In genomic region chr6:25992413-25993037, GRCh38 we compare ENCODE assay signal across 8 cellular contexts. TPM values are rescaled to one million over a fixed set of nuclear protein-coding genes. Genes with fewer than 3 reads are reported as not detected.
A peak's percentile ranks its signal among the peaks of the same experiment; 100 is the strongest.
DNase-seq lines count a peak whose midpoint lies in the region; ATAC-seq, FAIRE-seq and TF ChIP-seq lines count a peak whose summit lies in the region.

No MANE protein-coding gene starts in this region.

- H3K4me3 ChIP-seq in WI38 (ENCODE audit: low read depth, low read length) (peak overlapping the region; percentile 62), bronchial epithelial cell (ENCODE audit: low read depth, low read length) (peak overlapping the region; percentile 52), spleen (peak overlapping the region; percentile 34 to 75 (median 46))

- TF ChIP-seq POLR2A in spleen (IDR thresholded peaks at IDR 0.05): peak; percentile 42 to 62 (median 62)

- H3K36me3 ChIP-seq in bronchial epithelial cell (ENCODE audit: control insufficient read depth, insufficient read depth, low read length) (no peaks in the 10 kb centered on the region), spleen (peaks cover 0 to 19% (median 7%) of the 10 kb centered on the region in 6 donors)

- H3K27ac ChIP-seq in spleen: peak overlapping the region; percentile 90 to 95 (median 94)

- FAIRE-seq in bronchial epithelial cell (lab: Jason Lieb, UNC): no peak

- 0 to 1% (median 0%) methylated on average over 20 to 44 of the region's 44 CpGs for WGBS in spleen, 5 donors

- no peaks in the 10 kb centered on the region for H3K9me3 ChIP-seq in spleen

- peaks cover 0 to 31% (median 26%) of the 10 kb centered on the region in 6 donors for H3K4me1 ChIP-seq in spleen

- intact Hi-C loops in spleen (cut with DNase I; ENCODE audit: low total_unique reads): no loop called here

- no peaks in the 10 kb centered on the region for H3K27me3 ChIP-seq in bronchial epithelial cell (ENCODE audit: control insufficient read depth, insufficient read depth, low read length)
- no peaks in the 10 kb centered on the region for H3K27me3 ChIP-seq in spleen (replicated peaks in 1 of 7)

- DNase-seq in AG08395 (ENCODE audit: low spot score) (peak; percentile 96), NCI-H2171 treated with DMSO at 0.1 percent for 48 hours (lab: John Stamatoyannopoulos, UW) (peak; percentile 76), bronchial epithelial cell (ENCODE audit: low read depth) (peak; percentile 69), inferior parietal cortex (ENCODE audit: extremely low spot score) (peak; percentile 94), spleen (peak; percentile 99)

- TF ChIP-seq CTCF in WI38 (IDR thresholded peaks at IDR 0.05; ENCODE audit: low read depth, low read length): peak; percentile 90
- peak; percentile 98 for TF ChIP-seq CTCF in bronchial epithelial cell (IDR thresholded peaks at IDR 0.05; ENCODE audit: insufficient read depth, low read length, severe bottlenecking)
- TF ChIP-seq CTCF in spleen (IDR thresholded peaks at IDR 0.05 in 8 of 11, conservative IDR thresholded peaks at IDR 0.05 in 3 of 11): peak; percentile 89 to 100 (median 99)

- peak; percentile 85 for ATAC-seq in GM18868 (IDR thresholded peaks at IDR 0.05; ENCODE audit: unreplicated experiment)
- ATAC-seq in HG03103 (IDR thresholded peaks at IDR 0.05; ENCODE audit: low read depth, unreplicated experiment): peak; percentile 81

RNA-seq across cellular contexts. Expression of gene TRIM38, which starts 29.9 kb away (rescaled TPM):
- total RNA-seq in bronchial epithelial cell (2.9 and 4.2 TPM in 2 replicates), spleen (10 to 100 TPM; 25.7 to 34.4 (median 30.3) TPM)
- 10 to 100 TPM in 1 of 3 donors, 1 to 10 TPM in 2; 8.0 to 14.4 (median 9.6) TPM for polyA plus RNA-seq in spleen

Comparison
In these comparisons a context has a peak if more than half of its experiments do, and no peak if none do; other contexts are left out.
1. Peak in every context shown above with its lines: DNase-seq, ATAC-seq, H3K4me3 ChIP-seq and H3K27ac ChIP-seq.